Comparison of ENCODE assay signal across 1 cellular context in genomic region chr1:244802556-244803239, GRCh38.
TF ChIP-seq lines count a peak whose summit lies in the region.

No MANE protein-coding gene starts in this region.

TF ChIP-seq in A549, 52 proteins besides CTCF, POLR2A, EP300 and RAD21 (continued from another document):
- TF ChIP-seq HEYL (CRISPR knock-in tag; IDR thresholded peaks at IDR 0.05) (no peak), CHD2 (IDR thresholded peaks at IDR 0.05; ENCODE audit: low read length, partially characterized antibody) (no peak), SMC3 (IDR thresholded peaks at IDR 0.05) (no peak), NPAS2 (CRISPR knock-in tag; IDR thresholded peaks at IDR 0.05; ENCODE audit: borderline replicate concordance) (no peak), NFE2L2 (conservative IDR thresholded peaks at IDR 0.05; ENCODE audit: low read length) (no peak), ZNF302 (CRISPR knock-in tag; IDR thresholded peaks at IDR 0.05) (no peak), GATA3 (IDR thresholded peaks at IDR 0.05; ENCODE audit: borderline replicate concordance) (no peak), CEBPB (IDR thresholded peaks at IDR 0.05) (no peak), CBX8 (IDR thresholded peaks at IDR 0.05) (no peak)
